Comparison of ENCODE assay signal across 16 cellular contexts in genomic region chr2:54671875-54672586, GRCh38. TPM values are rescaled to one million over a fixed set of nuclear protein-coding genes. Genes with fewer than 3 reads are reported as not detected.
DNase-seq lines count a peak whose midpoint lies in the region; ATAC-seq and TF ChIP-seq lines count a peak whose summit lies in the region.
"Had no signal": no experiment of that assay in that cellular context is flagged by ENCODE, and none has a peak within 500 bp of the region (broad histone marks: within the 10 kb centered on the region; RNA-seq: fewer than 3 reads in every experiment).

No MANE protein-coding gene starts in this region.

- peaks cover 17 to 34% (median 20%) of the 10 kb centered on the region in 3 donors for H3K36me3 ChIP-seq in skeletal muscle tissue (ENCODE audit: control insufficient read depth in 3 of 3, insufficient read depth in 3 of 3, low read length in 3 of 3)
- H3K36me3 ChIP-seq: ovary had no signal

- H3K27me3 Mint-ChIP-seq in Calu3 (ENCODE audit: unreplicated experiment) (no peaks in the 10 kb centered on the region), T-helper 17 cell (peaks cover 11% of the 10 kb centered on the region)
- H3K27me3 Mint-ChIP-seq in activated T-cell treated with anti-CD3 and anti-CD28 coated beads, Interleukin-2, amount 50 U/mL, for 4 hours (ENCODE audit: low read depth): peaks cover 13% of the 10 kb centered on the region

- TF ChIP-seq CTCF in Calu3 (IDR thresholded peaks at IDR 0.05; ENCODE audit: unreplicated experiment): no peak
- no peak for TF ChIP-seq CTCF in GM13976 (IDR thresholded peaks at IDR 0.05; ENCODE audit: borderline replicate concordance, control extremely low read depth, extremely low read depth, insufficient read depth, missing control alignments)

- in situ Hi-C loops in GM13976 (cut with MboI; ENCODE audit: low sequenced_read_pairs, unreplicated experiment): no loop called here

- no peak overlapping the region for H3K9ac ChIP-seq in skeletal muscle tissue (ENCODE audit: low read depth in 1 of 3, low read length in 3 of 3)

- intact Hi-C loops in Calu3 (cut with micrococcal nuclease; ENCODE audit: unreplicated experiment): no loop called here

- H3K36me3 Mint-ChIP-seq in Calu3 (ENCODE audit: insufficient read depth, unreplicated experiment) (peaks cover 85% of the 10 kb centered on the region), T-helper 17 cell (ENCODE audit: low read depth) (peaks cover 11% of the 10 kb centered on the region)
- peaks cover 21% of the 10 kb centered on the region for H3K36me3 Mint-ChIP-seq in activated T-cell treated with anti-CD3 and anti-CD28 coated beads, Interleukin-2, amount 50 U/mL, for 4 hours (ENCODE audit: insufficient read depth)

- no peak overlapping the region for H3K4me3 ChIP-seq in skeletal muscle tissue (ENCODE audit: low read length in 3 of 3)
- H3K4me3 ChIP-seq: cardiac muscle cell, ovary, SJSA1 had no signal

- no peaks in the 10 kb centered on the region for H3K27me3 ChIP-seq in skeletal muscle tissue (ENCODE audit: control insufficient read depth in 3 of 3, insufficient read depth in 3 of 3, low read length in 3 of 3)
- H3K27me3 ChIP-seq: cardiac muscle cell, ovary, SJSA1 had no signal

- BruUV-seq in Calu3 (replicated peaks; lab: Mats Ljungman, UMichigan): no TSS peak

- DNase-seq in Calu3 (no peak), T-helper 17 cell (no peak), hepatic stellate cell (ENCODE audit: low spot score) (peak; percentile 21), GM13976 (ENCODE audit: low spot score) (no peak), DMS53 (lab: John Stamatoyannopoulos, UW) (no peak), ecto neural progenitor cell (ENCODE audit: low spot score) (no peak)
- DNase-seq in activated T-cell treated with anti-CD3 and anti-CD28 coated beads, Interleukin-2, amount 50 U/mL, for 4 hours: no peak
- DNase-seq: activated CD8-positive, alpha-beta memory T cell treated with anti-CD3 and anti-CD28 coated beads, Interleukin-2, amount 10 ng/mL, durations not matched to agents 7 days and 5 days; activated naive CD4-positive, alpha-beta T cell treated with anti-CD3 and anti-CD28 coated beads, Interleukin-2, amount 10 ng/mL, durations not matched to agents 7 days and 5 days; Kasumi-1; mesendoderm; NCI-H2081; ovary had no signal

- peak overlapping the region; percentile 82 for H3K27ac ChIP-seq in skeletal muscle tissue (ENCODE audit: low read depth, low read length)
- H3K27ac ChIP-seq: cardiac muscle cell, SJSA1 had no signal

- H3K4me1 Mint-ChIP-seq in Calu3 (ENCODE audit: low read depth, unreplicated experiment) (peaks cover 25% of the 10 kb centered on the region), T-helper 17 cell (peaks cover 12% of the 10 kb centered on the region)
- H3K4me1 Mint-ChIP-seq in activated T-cell treated with anti-CD3 and anti-CD28 coated beads, Interleukin-2, amount 50 U/mL, for 4 hours (ENCODE audit: low read depth): peaks cover 12% of the 10 kb centered on the region

- no peaks in the 10 kb centered on the region for H3K9me3 Mint-ChIP-seq in Calu3 (ENCODE audit: low read depth, unreplicated experiment)
- H3K9me3 Mint-ChIP-seq in activated T-cell treated with anti-CD3 and anti-CD28 coated beads, Interleukin-2, amount 50 U/mL, for 4 hours: no peaks in the 10 kb centered on the region
- H3K9me3 Mint-ChIP-seq: activated naive CD4-positive, alpha-beta T cell treated with anti-CD3 and anti-CD28 coated beads, Interleukin-2, amount 10 ng/mL, durations not matched to agents 7 days and 5 days had no signal

- ATAC-seq in T-helper 17 cell: no peak
- ATAC-seq in activated T-cell treated with anti-CD3 and anti-CD28 coated beads, Interleukin-2, amount 50 U/mL, for 4 hours: no peak
- ATAC-seq: activated CD8-positive, alpha-beta memory T cell treated with anti-CD3 and anti-CD28 coated beads, Interleukin-2, amount 10 ng/mL, durations not matched to agents 7 days and 5 days had no signal

- peaks cover 16 to 39% (median 26%) of the 10 kb centered on the region in 3 donors for H3K4me1 ChIP-seq in skeletal muscle tissue (ENCODE audit: control insufficient read depth in 3 of 3, insufficient read depth in 3 of 3, low read length in 3 of 3)

- H3K4me3 Mint-ChIP-seq in Calu3 (ENCODE audit: low read depth, unreplicated experiment) (no peak overlapping the region), T-helper 17 cell (no peak overlapping the region)
- H3K4me3 Mint-ChIP-seq in activated T-cell treated with anti-CD3 and anti-CD28 coated beads, Interleukin-2, amount 50 U/mL, for 4 hours: no peak overlapping the region
- H3K4me3 Mint-ChIP-seq: activated CD8-positive, alpha-beta memory T cell treated with anti-CD3 and anti-CD28 coated beads, Interleukin-2, amount 10 ng/mL, durations not matched to agents 7 days and 5 days; activated naive CD4-positive, alpha-beta T cell treated with anti-CD3 and anti-CD28 coated beads, Interleukin-2, amount 10 ng/mL, durations not matched to agents 7 days and 5 days had no signal

- CTCF ChIA-PET in Calu3 (lab: Charles Lee): interaction anchor here (0.5 to 1.6 kb wide), 5 partner anchors 20 to 498 kb away, joined by 3 to 8 read pairs (median 3); no protein-coding TSS in a partner anchor

- no peaks in the 10 kb centered on the region for H3K9me3 ChIP-seq in T-helper 17 cell (ENCODE audit: control insufficient read depth, low read length, poor library complexity, severe bottlenecking)
- no peaks in the 10 kb centered on the region for H3K9me3 ChIP-seq in skeletal muscle tissue (ENCODE audit: control insufficient read depth in 3 of 3, low read length in 3 of 3)
- H3K9me3 ChIP-seq: ovary, SJSA1 had no signal

- H3K27ac Mint-ChIP-seq in Calu3 (ENCODE audit: unreplicated experiment): peak overlapping the region; percentile 51
- peak overlapping the region; percentile 87 for H3K27ac Mint-ChIP-seq in T-helper 17 cell
- H3K27ac Mint-ChIP-seq: activated naive CD4-positive, alpha-beta T cell treated with anti-CD3 and anti-CD28 coated beads, Interleukin-2, amount 10 ng/mL, durations not matched to agents 7 days and 5 days had no signal

RNA-seq across cellular contexts. Expression of gene EML6, which starts 51.4 kb away (rescaled TPM):
- total RNA-seq in Calu3 (2022) (0.45 and 1.1 TPM in 2 replicates), T-helper 17 cell (1 to 10 TPM; 2.2 to 4.0 TPM), skeletal muscle tissue (10.4 TPM)
- under 1 TPM; 0.28 to 0.71 (median 0.55) TPM for total RNA-seq in activated T-cell treated with anti-CD3 and anti-CD28 coated beads, Interleukin-2, amount 50 U/mL, for 4 hours
